21 cellular contexts compared by ENCODE assay signal in genomic region chr17:62912363-62912762, GRCh38. TPM values are rescaled to one million over a fixed set of nuclear protein-coding genes. Genes with fewer than 3 reads are reported as not detected.
A peak's percentile ranks its signal among the peaks of the same experiment; 100 is the strongest.
DNase-seq lines count a peak whose midpoint lies in the region; ATAC-seq, FAIRE-seq and TF ChIP-seq lines count a peak whose summit lies in the region.
"Had no signal": no experiment of that assay in that cellular context is flagged by ENCODE, and none has a peak within 500 bp of the region (broad histone marks: within the 10 kb centered on the region; RNA-seq: fewer than 3 reads in every experiment).

No MANE protein-coding gene starts in this region.

- no peak for ATAC-seq in K562
- ATAC-seq: CD8-positive, alpha-beta T cell had no signal

- H4K20me1 ChIP-seq in K562 (replicated peaks; ENCODE audit: control insufficient read depth, insufficient read depth, low read length), result no peaks in the 10 kb centered on the region
- H4K20me1 ChIP-seq: BLaER1 had no signal

- TF ChIP-seq POLR2A in K562 (conservative IDR thresholded peaks at IDR 0.05), result no peak
- TF ChIP-seq POLR2A in vagina (IDR thresholded peaks at IDR 0.05), result no peak

- H3K27ac ChIP-seq in HEK293 (ENCODE audit: extremely low read depth, low read depth, low read length), result no peak overlapping the region
- no peak overlapping the region for H3K27ac ChIP-seq in K562 (ENCODE audit: extremely low read depth, low read depth, low read length)
- H3K27ac ChIP-seq in vagina, result no peak overlapping the region
- H3K27ac ChIP-seq: BLaER1, C4-2B, GM23248 had no signal

- H3K36me3 ChIP-seq in HEK293 (ENCODE audit: control insufficient read depth in 2 of 2, insufficient read depth in 1 of 2, low read length in 2 of 2) (no peaks in the 10 kb centered on the region), K562 (ENCODE audit: control insufficient read depth, insufficient read depth, low read length) (no peaks in the 10 kb centered on the region), vagina (no peaks in the 10 kb centered on the region)
- H3K36me3 ChIP-seq: BLaER1 had no signal

- H3K27me3 ChIP-seq in K562 (ENCODE audit: control insufficient read depth in 2 of 2, insufficient read depth in 2 of 2, low read length in 2 of 2), result peaks cover 0 to 7% of the 10 kb centered on the region in 2 experiments; a peak in 1 of 5 replicates
- H3K27me3 ChIP-seq in vagina, result no peaks in the 10 kb centered on the region
- H3K27me3 ChIP-seq: BLaER1 had no signal

- peaks cover 5% of the 10 kb centered on the region for H3K9me3 Mint-ChIP-seq in osteocyte (ENCODE audit: unreplicated experiment)

- no TSS peak for BruUV-seq in K562 (replicated peaks; lab: Mats Ljungman, UMichigan)

- H3K9me3 ChIP-seq in HEK293 (ENCODE audit: control insufficient read depth, insufficient read depth, low read depth, low read length) (no peaks in the 10 kb centered on the region), K562 (replicated peaks; ENCODE audit: control insufficient read depth, insufficient read depth, low read depth, low read length) (peaks cover 6% of the 10 kb centered on the region; the same call in 1 of the 2 replicates), vagina (no peaks in the 10 kb centered on the region)
- H3K9me3 ChIP-seq: BLaER1 had no signal

- peaks cover 6% of the 10 kb centered on the region; the same call in 1 of the 2 replicates for H3K4me1 ChIP-seq in HEK293 (ENCODE audit: control insufficient read depth, insufficient read depth, low read length)
- peaks cover 0 to 3% of the 10 kb centered on the region in 2 experiments; a peak in 2 of 5 replicates for H3K4me1 ChIP-seq in K562 (replicated peaks in 1 of 2; ENCODE audit: control insufficient read depth in 2 of 2, insufficient read depth in 2 of 2, low read length in 2 of 2)
- H3K4me1 ChIP-seq in vagina, result peaks cover 5% of the 10 kb centered on the region
- H3K4me1 ChIP-seq: BLaER1, Caco-2 had no signal

- intact Hi-C loops in K562 (cut with micrococcal nuclease), result no loop called here
- intact Hi-C loops in vagina (cut with DNase I), result no loop called here

- H3K27me3 Mint-ChIP-seq in osteocyte (ENCODE audit: unreplicated experiment), result peaks cover 11% of the 10 kb centered on the region

- H3K9ac ChIP-seq in K562 (ENCODE audit: insufficient read depth in 1 of 2, low read depth in 2 of 2, low read length in 2 of 2), result no peak overlapping the region
- H3K9ac ChIP-seq: BLaER1, GM23248 had no signal

- H3K4me3 ChIP-seq in HEK293 (ENCODE audit: low read depth, low read length) (no peak overlapping the region), K562 (no peak overlapping the region), vagina (no peak overlapping the region)
- H3K4me3 ChIP-seq: BLaER1, GM23248 had no signal

- H3K4me1 Mint-ChIP-seq in osteocyte (ENCODE audit: unreplicated experiment), result peaks cover 6% of the 10 kb centered on the region
- H3K4me1 Mint-ChIP-seq: B cell; CD4-positive, CD25-positive, alpha-beta regulatory T cell had no signal

- TF ChIP-seq CTCF in HEK293 (tag by site-specific recombination; IDR thresholded peaks at IDR 0.05), result no peak
- no peak for TF ChIP-seq CTCF in K562 (IDR thresholded peaks at IDR 0.05 in 2 of 3, conservative IDR thresholded peaks at IDR 0.05 in 1 of 3; ENCODE audit: insufficient read depth in 2 of 3, low read depth in 1 of 3, low read length in 3 of 3)
- no peak for TF ChIP-seq CTCF in osteocyte (IDR thresholded peaks at IDR 0.05)
- no peak for TF ChIP-seq CTCF in vagina (IDR thresholded peaks at IDR 0.05)

- FAIRE-seq in K562 (lab: Jason Lieb, UNC), result no peak
- FAIRE-seq: G401.6, GM12892, GM19239, H1 had no signal

- no peaks in the 10 kb centered on the region for H3K36me3 Mint-ChIP-seq in osteocyte (ENCODE audit: unreplicated experiment)
- H3K36me3 Mint-ChIP-seq: CD4-positive, CD25-positive, alpha-beta regulatory T cell; CD8-positive, alpha-beta T cell had no signal

- WGBS in K562 (ENCODE audit: insufficient coverage, low coverage, missing lambda C conversion rate), result 1% methylated on average over 4 of the region's 4 CpGs

- H3K4me3 Mint-ChIP-seq in osteocyte (ENCODE audit: unreplicated experiment), result no peak overlapping the region
- H3K4me3 Mint-ChIP-seq: B cell; CD4-positive, CD25-positive, alpha-beta regulatory T cell; CD8-positive, alpha-beta T cell had no signal

- in situ Hi-C loops in K562 (cut with MboI), result no loop called here

- no peak for TF ChIP-seq RAD21 in K562 (CRISPR knock-in tag; conservative IDR thresholded peaks at IDR 0.05 in 1 of 2, IDR thresholded peaks at IDR 0.05 in 1 of 2)

- POLR2A ChIA-PET in HEK293 (lab: Yijun Ruan, JAX), result no interaction called here
- POLR2A ChIA-PET in K562 (lab: Yijun Ruan, JAX), result no interaction called here

- H3K9me1 ChIP-seq in K562 (ENCODE audit: control insufficient read depth, insufficient read depth, low read length), result no peaks in the 10 kb centered on the region

- H3K4me2 ChIP-seq in K562 (ENCODE audit: insufficient read depth, low read length), result no peak overlapping the region
- H3K4me2 ChIP-seq: BLaER1 had no signal

- H3K79me2 ChIP-seq in K562 (ENCODE audit: control insufficient read depth, insufficient read depth, low read length), result no peaks in the 10 kb centered on the region

- CTCF ChIA-PET in HEK293 (lab: Yijun Ruan, JAX) (no interaction called here), K562 (lab: Yijun Ruan, JAX; ENCODE audit: low intra/inter-chr PET ratio) (no interaction called here)

- H2AFZ ChIP-seq in K562 (ENCODE audit: low read depth, low read length), result no peak overlapping the region
- H2AFZ ChIP-seq: GM23248 had no signal

- TF ChIP-seq EP300 in K562 (IDR thresholded peaks at IDR 0.05; ENCODE audit: low read length), result no peak

- no peak overlapping the region for H3K27ac Mint-ChIP-seq in osteocyte (ENCODE audit: unreplicated experiment)
- H3K27ac Mint-ChIP-seq: B cell; CD4-positive, CD25-positive, alpha-beta regulatory T cell; CD8-positive, alpha-beta T cell had no signal

- no peak for DNase-seq in K562 (ENCODE audit: extremely low read depth in 1 of 4, low spot score in 3 of 4)
- DNase-seq in osteocyte (ENCODE audit: extremely low spot score, unreplicated experiment), result peak; percentile 17
- no peak for DNase-seq in activated naive CD4-positive, alpha-beta T cell treated with Interleukin-2 at 50 U/mL for 16 hours
- no peak for DNase-seq in vagina (ENCODE audit: extremely low spot score in 2 of 2)
- DNase-seq in NCI-H2081 (lab: John Stamatoyannopoulos, UW), result no peak
- DNase-seq: Caco-2; CD4-positive, CD25-positive, alpha-beta regulatory T cell; CD8-positive, alpha-beta T cell; DMS153; DND-41; GM23248; H7; HCEC 1CT had no signal

TF ChIP-seq in K562, 482 proteins besides CTCF, POLR2A, EP300 and RAD21 (continues in another document):
- TF ChIP-seq SMARCC2 (IDR thresholded peaks at IDR 0.05; ENCODE audit: low read depth) (no peak), WHSC1 (IDR thresholded peaks at IDR 0.05; ENCODE audit: low read length) (no peak), MAFG (tag; conservative IDR thresholded peaks at IDR 0.05) (peak; percentile 63), CREBBP (IDR thresholded peaks at IDR 0.05; ENCODE audit: low read depth, low read length) (no peak), ZNF696 (CRISPR knock-in tag; conservative IDR thresholded peaks at IDR 0.05) (no peak), ZFX (CRISPR knock-in tag; IDR thresholded peaks at IDR 0.05) (no peak)

RNA-seq across cellular contexts. Expression of gene TANC2, which starts 53.7 kb away (rescaled TPM):
- 71.3 and 82.5 TPM in 2 replicates for total RNA-seq in K562 (2011; cell fraction: chromatin; rRNA removed; ENCODE audit: low replicate concordance)
- 51.7 and 56.6 TPM in 2 replicates for total RNA-seq in K562 (2011; cell fraction: nucleolus; rRNA removed)
- 50.4 and 53.1 TPM in 2 replicates for total RNA-seq in K562 (2011; cell fraction: nucleoplasm; rRNA removed)
- 2.6 and 4.3 TPM in 2 replicates for total RNA-seq in K562 (2014; rRNA removed)
- 5.7 and 6.0 TPM in 2 replicates for total RNA-seq in K562 (2014; rRNA removed; fragmentation: Illumina TruSeq; extraction: Trizol)
- 6.0 and 6.8 TPM in 2 replicates for total RNA-seq in K562 (2015; rRNA removed; fragmentation: Illumina TruSeq; extraction: Trizol)
- total RNA-seq in K562 (2021), result 7.3 and 7.8 TPM in 2 replicates
- polyA plus RNA-seq in K562 (2011; rRNA removed), result 3.2 and 5.3 TPM in 2 replicates
- 3.2 and 3.7 TPM in 2 replicates for polyA plus RNA-seq in K562 (2011; cell fraction: cytosol; rRNA removed)
- polyA plus RNA-seq in K562 (2011; cell fraction: nucleus; rRNA removed), result 10.2 and 25.1 TPM in 2 replicates
- 4.3 and 4.6 TPM in 2 replicates for polyA plus RNA-seq in K562 (2012)
- polyA plus RNA-seq in K562 (2014; fragmentation: Illumina TruSeq; extraction: Trizol), result 4.5 and 5.5 TPM in 2 replicates
- 1 to 10 TPM in 1 of 2 experiments, under 1 TPM in 1; 0.46 to 1.0 TPM for polyA plus RNA-seq in K562 (2014; fragmentation: Nextera tagmentation; extraction: Ambion mirVana)
- 1.1 and 3.2 TPM in 2 replicates for polyA plus RNA-seq in K562 (2014; rRNA removed)
- polyA minus RNA-seq in K562 (2011; rRNA and poly(A)+ RNA removed), result 39.5 and 46.1 TPM in 2 replicates
- polyA minus RNA-seq in K562 (2011; cell fraction: cytosol; rRNA and poly(A)+ RNA removed), result 8.1 and 17.5 TPM in 2 replicates
- 53.3 and 58.4 TPM in 2 replicates for polyA minus RNA-seq in K562 (2011; cell fraction: nucleus; rRNA and poly(A)+ RNA removed)
- total RNA-seq in osteocyte, result 40.3 and 41.1 TPM in 2 replicates
- 45.7 TPM for total RNA-seq in vagina

Comparison
In these comparisons a context has a peak if more than half of its experiments do, and no peak if none do; other contexts are left out.
1. Of the 44 proteins assayed by ChIP-seq in both K562 and HEK293: peak only in K562: none; only in HEK293: SETDB1; in both: none; in neither: 43.